In genomic region chr5:98742395-98743073, GRCh38 we compare ENCODE assay signal across 21 cellular contexts.
"Had no signal": no experiment of that assay in that cellular context is flagged by ENCODE, and none has a peak within 500 bp of the region (broad histone marks: within the 10 kb centered on the region; RNA-seq: fewer than 3 reads in every experiment).

No MANE protein-coding gene starts in this region.

- ATAC-seq: effector memory CD8-positive, alpha-beta T cell; heart right ventricle; left colon; naive thymus-derived CD4-positive, alpha-beta T cell; right cardiac atrium; stimulated activated naive CD8-positive, alpha-beta T cell treated with anti-CD3 and anti-CD28 coated beads, Interleukin-15, amount 100 ng/mL, for 72 hours; upper lobe of right lung had no signal

- H3K4me3 Mint-ChIP-seq: activated CD4-positive, alpha-beta T cell treated with anti-CD3 and anti-CD28 coated beads, Interleukin-2, amount 10 ng/mL, durations not matched to agents 7 days and 5 days; activated naive CD8-positive, alpha-beta T cell treated with anti-CD3 and anti-CD28 coated beads for 36 hours; effector memory CD8-positive, alpha-beta T cell; naive thymus-derived CD4-positive, alpha-beta T cell; stimulated activated naive CD8-positive, alpha-beta T cell treated with anti-CD3 and anti-CD28 coated beads, Interleukin-15, amount 100 ng/mL, for 72 hours; T-helper 2 cell treated with Interferon-gamma antibody and Interleukin-4, amounts not matched to agents 5 μg/mL and 100 μg/mL, for 36 hours had no signal

- H3K4me3 ChIP-seq: heart right ventricle, smooth muscle cell, testis, upper lobe of right lung had no signal

- H3K27ac Mint-ChIP-seq: activated CD4-positive, alpha-beta T cell treated with anti-CD3 and anti-CD28 coated beads, Interleukin-2, amount 10 ng/mL, durations not matched to agents 7 days and 5 days; activated naive CD8-positive, alpha-beta T cell treated with anti-CD3 and anti-CD28 coated beads for 36 hours; effector memory CD8-positive, alpha-beta T cell; naive thymus-derived CD4-positive, alpha-beta T cell; progenitor cell of endocrine pancreas; stimulated activated naive CD8-positive, alpha-beta T cell treated with anti-CD3 and anti-CD28 coated beads, Interleukin-15, amount 100 ng/mL, for 72 hours; T-helper 2 cell treated with Interferon-gamma antibody and Interleukin-4, amounts not matched to agents 5 μg/mL and 100 μg/mL, for 36 hours had no signal

- H3K27me3 ChIP-seq: testis, upper lobe of right lung had no signal

- H3K9me3 ChIP-seq: testis, upper lobe of right lung had no signal

- H3K4me1 ChIP-seq: heart right ventricle, testis, upper lobe of right lung had no signal

- DNase-seq: activated CD4-positive, alpha-beta T cell treated with anti-CD3 and anti-CD28 coated beads, Interleukin-2, amount 10 ng/mL, durations not matched to agents 7 days and 5 days; activated CD4-positive, CD25-positive, alpha-beta regulatory T cell; activated CD8-positive, alpha-beta memory T cell treated with anti-CD3 and anti-CD28 coated beads, Interleukin-2, amount 50 U/mL, for 48 hours; activated gamma-delta T cell treated with Interleukin-2 at 50 U/mL for 16 hours; activated naive CD8-positive, alpha-beta T cell treated with anti-CD3 and anti-CD28 coated beads for 36 hours; anterior cingulate cortex; dermis blood vessel endothelial cell; effector memory CD8-positive, alpha-beta T cell; heart right ventricle; left colon; naive thymus-derived CD4-positive, alpha-beta T cell; right cardiac atrium; stimulated activated CD4-positive, alpha-beta T cell treated with anti-CD3 and anti-CD28 coated beads, Interleukin-4, amount 100 ng/mL, for 4 hours; stimulated activated CD8-positive, alpha-beta memory T cell treated with anti-CD3 and anti-CD28 coated beads, Interleukin-4, amount 100 ng/mL, for 48 hours; stimulated activated naive CD8-positive, alpha-beta T cell treated with anti-CD3 and anti-CD28 coated beads, Interleukin-15, amount 100 ng/mL, for 72 hours; testis; upper lobe of right lung had no signal

- H3K27ac ChIP-seq: epithelial cell of prostate, heart right ventricle, testis, upper lobe of right lung had no signal

- H3K4me1 Mint-ChIP-seq: activated CD4-positive, alpha-beta T cell treated with anti-CD3 and anti-CD28 coated beads, Interleukin-2, amount 10 ng/mL, durations not matched to agents 7 days and 5 days; activated naive CD8-positive, alpha-beta T cell treated with anti-CD3 and anti-CD28 coated beads for 36 hours; naive thymus-derived CD4-positive, alpha-beta T cell; stimulated activated naive CD8-positive, alpha-beta T cell treated with anti-CD3 and anti-CD28 coated beads, Interleukin-15, amount 100 ng/mL, for 72 hours had no signal

- H3K27me3 Mint-ChIP-seq: progenitor cell of endocrine pancreas had no signal

- H3K9me3 Mint-ChIP-seq: activated CD4-positive, alpha-beta T cell treated with anti-CD3 and anti-CD28 coated beads, Interleukin-2, amount 10 ng/mL, durations not matched to agents 7 days and 5 days; T-helper 2 cell treated with Interferon-gamma antibody and Interleukin-4, amounts not matched to agents 5 μg/mL and 100 μg/mL, for 36 hours had no signal

- H3K36me3 ChIP-seq: heart right ventricle, upper lobe of right lung had no signal

- H3K4me2 ChIP-seq: smooth muscle cell had no signal

- H3K36me3 Mint-ChIP-seq: activated naive CD8-positive, alpha-beta T cell treated with anti-CD3 and anti-CD28 coated beads for 36 hours; naive thymus-derived CD4-positive, alpha-beta T cell had no signal
